13 cellular contexts compared by ENCODE assay signal in the genomic region with DNA sequence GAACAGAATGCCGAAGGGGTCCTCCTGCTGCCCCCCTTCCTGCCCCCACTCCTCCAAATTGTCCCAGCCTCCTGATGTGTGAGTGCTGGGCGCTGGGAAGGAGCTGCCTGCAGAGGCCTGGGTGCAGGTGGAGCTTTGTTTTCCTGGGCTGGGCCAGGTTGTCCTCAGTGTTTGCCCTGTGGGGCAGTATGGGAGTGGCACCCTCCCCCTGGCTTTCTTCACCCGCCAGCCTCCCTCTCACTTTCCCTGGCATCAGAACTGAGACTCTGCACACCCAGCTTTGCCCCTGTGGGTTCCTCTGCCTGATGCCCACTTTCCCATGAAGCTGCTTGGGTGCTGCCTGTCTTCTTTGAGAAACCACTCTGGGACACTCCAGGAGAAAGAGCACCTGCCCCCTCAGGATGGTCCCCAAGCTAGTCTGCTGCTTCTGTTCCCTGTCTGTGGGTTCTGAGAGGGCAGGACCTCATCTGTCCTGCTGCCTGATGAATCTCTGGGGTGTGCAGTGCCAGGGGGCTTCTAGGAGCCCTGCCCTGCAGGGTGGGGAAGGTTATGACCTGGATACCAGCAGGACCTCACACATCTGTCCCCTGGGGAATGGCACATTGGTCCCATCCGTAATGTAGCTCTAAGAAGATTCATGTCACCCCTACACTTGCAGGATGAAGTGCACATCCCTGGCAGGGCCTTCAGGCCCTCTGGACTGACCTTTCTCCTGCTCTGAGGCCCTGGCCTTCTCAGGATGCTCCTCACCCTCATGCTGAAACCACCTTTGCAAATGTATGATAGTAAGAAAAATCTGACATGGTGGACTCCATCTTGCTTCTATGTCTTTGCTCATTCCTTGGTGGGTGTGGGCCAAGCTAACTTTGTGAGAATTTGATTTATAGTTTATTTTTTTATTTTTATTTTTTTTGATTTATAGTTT.
"Had no signal": no experiment of that assay in that cellular context is flagged by ENCODE, and none has a peak within 500 bp of the region (broad histone marks: within the 10 kb centered on the region; RNA-seq: fewer than 3 reads in every experiment).

No MANE protein-coding gene starts in this region.

- H3K27ac ChIP-seq: ascending aorta, breast epithelium, uterus had no signal

- H3K36me3 ChIP-seq: ascending aorta, breast epithelium, uterus had no signal

- H3K27me3 ChIP-seq: ascending aorta, breast epithelium, uterus had no signal

- H3K4me1 Mint-ChIP-seq: nephron progenitor cell had no signal

- DNase-seq: activated CD4-positive, alpha-beta T cell treated with anti-CD3 and anti-CD28 coated beads, Interleukin-2, amount 50 U/mL, for 1 hour; activated CD4-positive, CD25-positive, alpha-beta regulatory T cell; activated CD8-positive, alpha-beta memory T cell treated with anti-CD3 and anti-CD28 coated beads for 24 hours; activated naive CD4-positive, alpha-beta T cell treated with Interleukin-2 at 50 U/mL for 16 hours; activated T-cell treated with anti-CD3 and anti-CD28 coated beads for 4 hours; mesendoderm; nephron progenitor cell; stimulated activated CD4-positive, alpha-beta T cell treated with anti-CD3 and anti-CD28 coated beads, Interleukin-4, amount 100 ng/mL, for 1 hour; stimulated activated naive CD4-positive, alpha-beta T cell; SW 1271; uterus had no signal

- H3K4me1 ChIP-seq: breast epithelium, uterus had no signal

- H3K4me3 ChIP-seq: ascending aorta, breast epithelium, uterus had no signal

- H3K27ac Mint-ChIP-seq: nephron progenitor cell had no signal

- H3K4me3 Mint-ChIP-seq: nephron progenitor cell had no signal
